ENCODE assay signal across 18 cellular contexts in genomic region chr10:127834221-127834620, GRCh38. TPM values are rescaled to one million over a fixed set of nuclear protein-coding genes. Genes with fewer than 3 reads are reported as not detected.
DNase-seq lines count a peak whose midpoint lies in the region; ATAC-seq and TF ChIP-seq lines count a peak whose summit lies in the region.
"Had no signal": no experiment of that assay in that cellular context is flagged by ENCODE, and none has a peak within 500 bp of the region (broad histone marks: within the 10 kb centered on the region; RNA-seq: fewer than 3 reads in every experiment).

No MANE protein-coding gene starts in this region.

- no peaks in the 10 kb centered on the region for H3K9me3 ChIP-seq in endodermal cell (ENCODE audit: control insufficient read depth, low read length)
- peaks cover 0 to 12% (median 0%) of the 10 kb centered on the region in 11 donors for H3K9me3 ChIP-seq in heart right ventricle
- H3K9me3 ChIP-seq in mucosa of descending colon, result no peaks in the 10 kb centered on the region
- no peaks in the 10 kb centered on the region for H3K9me3 ChIP-seq in naive thymus-derived CD4-positive, alpha-beta T cell (ENCODE audit: control insufficient read depth in 2 of 3, low read length in 3 of 3)

- WGBS in endodermal cell (ENCODE audit: insufficient coverage in 1 of 2, insufficient read length in 1 of 2), 2 experiments, result 86 to 90% methylated on average over 2 to 6 of the region's 7 CpGs
- WGBS in heart right ventricle, 2 donors, result 51 to 64% methylated on average over 7 of the region's 7 CpGs

- H3K4me1 Mint-ChIP-seq in endodermal cell, result no peaks in the 10 kb centered on the region
- no peaks in the 10 kb centered on the region for H3K4me1 Mint-ChIP-seq in naive thymus-derived CD4-positive, alpha-beta T cell

- H3K4me3 ChIP-seq in endodermal cell (ENCODE audit: low read length) (no peak overlapping the region), heart right ventricle (no peak overlapping the region), mucosa of descending colon (no peak overlapping the region)
- H3K4me3 ChIP-seq in naive thymus-derived CD4-positive, alpha-beta T cell (ENCODE audit: low read length), result no peak overlapping the region

- H3K27ac ChIP-seq in endodermal cell (ENCODE audit: low read depth, low read length) (no peak overlapping the region), heart right ventricle (peak overlapping the region in 8 of 10 donors; percentile 54 to 72 (median 63))
- H3K27ac ChIP-seq in naive thymus-derived CD4-positive, alpha-beta T cell (ENCODE audit: low read depth, low read length), result no peak overlapping the region
- H3K27ac ChIP-seq: C4-2B had no signal

- H3K9ac ChIP-seq in endodermal cell (ENCODE audit: extremely low read depth, low read length, poor library complexity, severe bottlenecking), result no peak overlapping the region

- H3K27ac Mint-ChIP-seq in endodermal cell, result no peak overlapping the region
- no peak overlapping the region for H3K27ac Mint-ChIP-seq in naive thymus-derived CD4-positive, alpha-beta T cell

- peaks cover 11% of the 10 kb centered on the region for H3K27me3 ChIP-seq in endodermal cell (ENCODE audit: control insufficient read depth, insufficient read depth, low read length, poor library complexity, severe bottlenecking)
- peaks cover 0 to 18% (median 14%) of the 10 kb centered on the region in 7 donors for H3K27me3 ChIP-seq in heart right ventricle
- H3K27me3 ChIP-seq in naive thymus-derived CD4-positive, alpha-beta T cell (ENCODE audit: control insufficient read depth in 2 of 2, insufficient read depth in 2 of 2, low read length in 2 of 2), result no peaks in the 10 kb centered on the region

- H3K4me3 Mint-ChIP-seq in endodermal cell, result no peak overlapping the region
- no peak overlapping the region for H3K4me3 Mint-ChIP-seq in naive thymus-derived CD4-positive, alpha-beta T cell

- CTCF ChIA-PET in naive thymus-derived CD4-positive, alpha-beta T cell (lab: Charles Lee), result no interaction called here

- peaks cover 7% of the 10 kb centered on the region for H3K9me3 Mint-ChIP-seq in endodermal cell
- peaks cover 0 to 3% (median 0%) of the 10 kb centered on the region in 11 donors for H3K9me3 Mint-ChIP-seq in naive thymus-derived CD4-positive, alpha-beta T cell

- TF ChIP-seq CTCF in endodermal cell (conservative IDR thresholded peaks at IDR 0.05) (no peak), heart right ventricle (IDR thresholded peaks at IDR 0.05) (no peak), mucosa of descending colon (IDR thresholded peaks at IDR 0.05) (no peak)

- DNase-seq in endodermal cell (peak; percentile 28), heart right ventricle (peak; percentile 45 to 59), mucosa of descending colon (peak in 1 of 3 donors; percentile 16), ureter (ENCODE audit: low spot score) (peak; percentile 15), putamen (ENCODE audit: low spot score) (no peak)
- DNase-seq in stimulated activated CD4-positive, alpha-beta T cell treated with anti-CD3 and anti-CD28 coated beads, Interleukin-1b, Interleukin-23, amount 100 ng/mL, for 48 hours, result no peak
- no peak for DNase-seq in naive thymus-derived CD4-positive, alpha-beta T cell
- DNase-seq: AML-193, DMS79, KBM-7, NCI-H1694 treated with DMSO at 0.1 percent for 48 hours, NCI-H226, NCI-H524, SIG-M5 had no signal

- no peaks in the 10 kb centered on the region for H3K36me3 Mint-ChIP-seq in endodermal cell (ENCODE audit: low read depth)
- H3K36me3 Mint-ChIP-seq in naive thymus-derived CD4-positive, alpha-beta T cell, result no peaks in the 10 kb centered on the region

- H3K27me3 Mint-ChIP-seq in endodermal cell (ENCODE audit: insufficient read depth), result peaks cover 38% of the 10 kb centered on the region
- peaks cover 3 to 31% (median 23%) of the 10 kb centered on the region in 5 donors for H3K27me3 Mint-ChIP-seq in naive thymus-derived CD4-positive, alpha-beta T cell

- H3K36me3 ChIP-seq in endodermal cell (ENCODE audit: control insufficient read depth, insufficient read depth, low read length) (no peaks in the 10 kb centered on the region), heart right ventricle (no peaks in the 10 kb centered on the region), mucosa of descending colon (ENCODE audit: low read depth) (no peaks in the 10 kb centered on the region)
- H3K36me3 ChIP-seq in naive thymus-derived CD4-positive, alpha-beta T cell (ENCODE audit: control insufficient read depth in 2 of 3, insufficient read depth in 3 of 3, low read length in 3 of 3), result no peaks in the 10 kb centered on the region

- POLR2A ChIA-PET in naive thymus-derived CD4-positive, alpha-beta T cell (lab: Charles Lee), result no interaction called here

- ATAC-seq in heart right ventricle (peak; percentile 77 to 95 (median 88)), mucosa of descending colon (peak; percentile 66), HG03520 (IDR thresholded peaks at IDR 0.05; ENCODE audit: unreplicated experiment) (no peak)
- ATAC-seq in naive thymus-derived CD4-positive, alpha-beta T cell, result no peak
- ATAC-seq: HepG2 had no signal

- H3K4me1 ChIP-seq in endodermal cell (ENCODE audit: control insufficient read depth, insufficient read depth, low read length) (no peaks in the 10 kb centered on the region), heart right ventricle (peaks cover 0 to 26% (median 4%) of the 10 kb centered on the region in 9 donors), mucosa of descending colon (ENCODE audit: low read depth) (no peaks in the 10 kb centered on the region)
- no peaks in the 10 kb centered on the region for H3K4me1 ChIP-seq in naive thymus-derived CD4-positive, alpha-beta T cell (ENCODE audit: control insufficient read depth in 2 of 2, insufficient read depth in 2 of 2, low read length in 2 of 2)

- intact Hi-C loops in heart right ventricle (cut with DNase I) (loop anchor here in 1 of 10 donors (10.0 kb wide), 1 partner anchor 99 kb away; the partner anchor contains the start of gene FOXI2), mucosa of descending colon (cut with DNase I, micrococcal nuclease) (no loop called here)
- intact Hi-C loops in naive thymus-derived CD4-positive, alpha-beta T cell (cut with micrococcal nuclease), result no loop called here

RNA-seq across cellular contexts. Expression of gene CLRN3, which starts 58.5 kb away (rescaled TPM):
- total RNA-seq in endodermal cell, result not detected
- polyA plus RNA-seq in endodermal cell (2013, experiment 1 of 2), result not detected
- not detected for polyA plus RNA-seq in endodermal cell (2013, experiment 2 of 2)
- not detected for total RNA-seq in heart right ventricle
- not detected for polyA plus RNA-seq in heart right ventricle
- 100 to 1,000 TPM in 2 of 3 donors, 10 to 100 TPM in 1; 62.3 to 176 (median 121) TPM for total RNA-seq in mucosa of descending colon
- total RNA-seq in ureter, result not detected
- not detected for total RNA-seq in naive thymus-derived CD4-positive, alpha-beta T cell
- polyA plus RNA-seq in naive thymus-derived CD4-positive, alpha-beta T cell, result not detected
- total RNA-seq: HepG2, RPMI7951 had no signal
- polyA plus RNA-seq: HepG2 had no signal

Comparison
In these comparisons a context has a peak if more than half of its experiments do, and no peak if none do; other contexts are left out.
1. DNase-seq: peak in endodermal cell (single experiment), heart right ventricle (2 of 2) and ureter (single experiment); none in putamen (single experiment), stimulated activated CD4-positive, alpha-beta T cell treated with anti-CD3 and anti-CD28 coated beads, Interleukin-1b, Interleukin-23, amount 100 ng/mL, for 48 hours (single experiment) and naive thymus-derived CD4-positive, alpha-beta T cell (0 of 9).
2. H3K27ac ChIP-seq: peak in heart right ventricle (8 of 10); none in endodermal cell (single experiment) and naive thymus-derived CD4-positive, alpha-beta T cell (single experiment).
3. ATAC-seq: peak in heart right ventricle (8 of 8) and mucosa of descending colon (single experiment); none in HG03520 (single experiment) and naive thymus-derived CD4-positive, alpha-beta T cell (single experiment).
4. RNA of gene CLRN3, which starts 58.5 kb away (total RNA-seq): 62.3 to 176 TPM in mucosa of descending colon; not detected in ureter (single experiment), not detected in endodermal cell, not detected in heart right ventricle and not detected in naive thymus-derived CD4-positive, alpha-beta T cell; every median in the first group is over 10 times any median in the second.